In the genomic region with DNA sequence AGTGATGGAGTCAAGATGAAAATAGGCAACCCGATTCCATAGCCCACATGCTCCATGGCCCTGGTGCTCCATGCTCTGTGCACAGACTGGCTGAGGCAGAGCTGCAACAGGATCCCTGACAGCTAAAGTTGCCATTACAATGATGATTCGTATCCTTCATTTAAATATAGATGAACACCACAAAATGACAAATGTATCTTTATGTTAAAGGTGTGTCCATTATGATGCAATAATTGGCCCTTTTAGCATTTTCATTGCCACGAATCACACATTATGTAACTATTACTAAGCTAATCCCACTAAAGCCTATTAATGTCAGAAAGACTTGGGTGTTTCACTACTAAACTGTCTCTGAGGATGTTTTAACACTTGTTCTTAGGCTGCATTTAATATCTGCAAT, we compare ENCODE assay signal across 1 cellular context.
TF ChIP-seq lines count a peak whose summit lies in the region.

No MANE protein-coding gene starts in this region.

TF ChIP-seq in endothelial cell of umbilical vein, 7 proteins besides CTCF, POLR2A, EP300 and RAD21:
- no peak for TF ChIP-seq EZH2 (IDR thresholded peaks at IDR 0.05; ENCODE audit: borderline replicate concordance, low read depth, low read length, severe bottlenecking)
